ENCODE assay signal across 8 cellular contexts in genomic region chr10:30493609-30494530, GRCh38. TPM values are rescaled to one million over a fixed set of nuclear protein-coding genes. Genes with fewer than 3 reads are reported as not detected.
DNase-seq lines count a peak whose midpoint lies in the region; ATAC-seq and TF ChIP-seq lines count a peak whose summit lies in the region.

No MANE protein-coding gene starts in this region.

- H3K4me1 Mint-ChIP-seq in stimulated activated memory B cell treated with anti-CD40 and anti-IgM and Interleukin-4, amounts not matched to agents 10 μg/mL and 1 μg/mL and 100 μg/mL, for 72 hours = peaks cover 88% of the 10 kb centered on the region

- no peak overlapping the region for H3K9ac ChIP-seq in HCT116 (ENCODE audit: low read length)

- POLR2A ChIA-PET in HCT116 (lab: Charles Lee) = no interaction called here

- H3K36me3 ChIP-seq in HCT116 (ENCODE audit: control insufficient read depth in 1 of 2, insufficient read depth in 2 of 2, low read length in 2 of 2) = no peaks in the 10 kb centered on the region

- no peak overlapping the region for H3K27ac ChIP-seq in HCT116 (ENCODE audit: low read depth, low read length)

- RAD21 ChIA-PET in HCT116 (lab: Charles Lee; ENCODE audit: low non-redundant PET in 1 of 2, low total read pairs in 2 of 2, uncharacterized antibody in 2 of 2, unreplicated experiment in 2 of 2) = interaction anchor here in 1 of 2 experiments (0.6 kb wide), 1 partner anchor 80 kb away, joined by 3 read pairs; no protein-coding TSS in a partner anchor

- H3K4me2 ChIP-seq in HCT116 (ENCODE audit: low read length) = peak overlapping the region; percentile 28

- no peaks in the 10 kb centered on the region for H3K9me3 Mint-ChIP-seq in stimulated activated memory B cell treated with anti-CD40 and anti-IgM and Interleukin-4, amounts not matched to agents 10 μg/mL and 1 μg/mL and 100 μg/mL, for 72 hours

- H3K9me3 ChIP-seq in HCT116 (ENCODE audit: control insufficient read depth in 1 of 2, insufficient read depth in 1 of 2, low read depth in 1 of 2, low read length in 2 of 2) = no peaks in the 10 kb centered on the region

- H2AFZ ChIP-seq in HCT116 (ENCODE audit: low read depth, low read length, poor library complexity, severe bottlenecking) = no peak overlapping the region

- intact Hi-C loops in HCT116 (cut with micrococcal nuclease) = no loop called here

- peak; percentile 67 for ATAC-seq in HCT116
- peak; percentile 64 for ATAC-seq in stimulated activated memory B cell treated with anti-CD40 and anti-IgM and Interleukin-4, amounts not matched to agents 10 μg/mL and 1 μg/mL and 100 μg/mL, for 72 hours
- ATAC-seq in HG03521 (IDR thresholded peaks at IDR 0.05; ENCODE audit: unreplicated experiment) = no peak

- no peaks in the 10 kb centered on the region for H3K36me3 Mint-ChIP-seq in stimulated activated memory B cell treated with anti-CD40 and anti-IgM and Interleukin-4, amounts not matched to agents 10 μg/mL and 1 μg/mL and 100 μg/mL, for 72 hours

- H3K4me1 ChIP-seq in HCT116 (ENCODE audit: control insufficient read depth in 1 of 2, insufficient read depth in 2 of 2, low read length in 2 of 2) = peaks cover 0 to 16% of the 10 kb centered on the region in 2 experiments; a peak in 2 of 4 replicates

- H3K9me2 ChIP-seq in HCT116 (ENCODE audit: insufficient read depth) = no peaks in the 10 kb centered on the region

- H3K4me3 Mint-ChIP-seq in stimulated activated memory B cell treated with anti-CD40 and anti-IgM and Interleukin-4, amounts not matched to agents 10 μg/mL and 1 μg/mL and 100 μg/mL, for 72 hours = peak overlapping the region; percentile 65

- BruUV-seq in HCT116 (replicated peaks; lab: Mats Ljungman, UMichigan) = no TSS peak

- no peak for TF ChIP-seq RAD21 in HCT116 (IDR thresholded peaks at IDR 0.05; ENCODE audit: low read depth)

- no peaks in the 10 kb centered on the region for H3K27me3 ChIP-seq in HCT116 (ENCODE audit: insufficient read depth, low read length)

- CTCF ChIA-PET in HCT116 (lab: Charles Lee) = interaction anchor here (1.2 to 1.5 kb wide), 2 partner anchors 10 to 16 kb away, joined by 3 to 4 read pairs; no protein-coding TSS in a partner anchor

- no peak for TF ChIP-seq POLR2A in HCT116 (IDR thresholded peaks at IDR 0.05; ENCODE audit: borderline replicate concordance, extremely low read depth, insufficient read depth, insufficient read length)

- H3K4me3 ChIP-seq in HCT116 (replicated peaks in 1 of 2; ENCODE audit: low read depth in 1 of 2, low read length in 2 of 2) = no peak overlapping the region
- H3K4me3 ChIP-seq in foreskin fibroblast (ENCODE audit: low read depth in 1 of 2, low read length in 2 of 2) = no peak overlapping the region

- DNase-seq in HCT116 (ENCODE audit: low read depth, low spot score) = no peak
- DNase-seq in OCI-M2 (lab: John Stamatoyannopoulos, UW; ENCODE audit: unreplicated experiment) = peak; percentile 24
- DNase-seq in foreskin fibroblast = peak; percentile 40 to 66
- DNase-seq in cortex of kidney (lab: John Stamatoyannopoulos, UW) = no peak
- DNase-seq in NCI-H1930 (lab: John Stamatoyannopoulos, UW) = no peak

- TF ChIP-seq CTCF in GM12873 (IDR thresholded peaks at IDR 0.05; ENCODE audit: insufficient read depth, low read depth, low read length, missing control alignments) (peak; percentile 56), HCT116 (IDR thresholded peaks at IDR 0.05 in 2 of 3, conservative IDR thresholded peaks at IDR 0.05 in 1 of 3; ENCODE audit: borderline replicate concordance in 1 of 3, insufficient read depth in 1 of 3, low read depth in 2 of 3, low read length in 2 of 3) (peak in 2 of 3 experiments; percentile 24 to 46; a peak in 2 of 6 replicates), foreskin fibroblast (IDR thresholded peaks at IDR 0.05; ENCODE audit: low read depth, low read length) (no peak)

- no peaks in the 10 kb centered on the region for H3K79me2 ChIP-seq in HCT116 (ENCODE audit: insufficient read depth, low read length)

- peak overlapping the region; percentile 81 for H3K27ac Mint-ChIP-seq in stimulated activated memory B cell treated with anti-CD40 and anti-IgM and Interleukin-4, amounts not matched to agents 10 μg/mL and 1 μg/mL and 100 μg/mL, for 72 hours

- no peaks in the 10 kb centered on the region for H4K20me1 ChIP-seq in HCT116 (ENCODE audit: insufficient read depth)

- H3K27me3 Mint-ChIP-seq in stimulated activated memory B cell treated with anti-CD40 and anti-IgM and Interleukin-4, amounts not matched to agents 10 μg/mL and 1 μg/mL and 100 μg/mL, for 72 hours = no peaks in the 10 kb centered on the region

TF ChIP-seq in HCT116, 20 proteins besides CTCF, POLR2A, EP300 and RAD21:
- TF ChIP-seq SRF (IDR thresholded peaks at IDR 0.05; ENCODE audit: low read depth) (no peak), JUND (IDR thresholded peaks at IDR 0.05) (peak; percentile 17; the same call in 1 of the 2 replicates)
TF ChIP-seq in HCT116: peak in this region for 1.

RNA-seq across cellular contexts. Expression of gene MAP3K8, which starts 59.9 kb away (rescaled TPM):
- 4.5 TPM for total RNA-seq in HCT116 (2021; ENCODE audit: unreplicated experiment)
- polyA plus RNA-seq in HCT116 (2012) = 3.5 and 6.0 TPM in 2 replicates

Comparison
In these comparisons a context has a peak if more than half of its experiments do, and no peak if none do; other contexts are left out.
1. DNase-seq: peak in OCI-M2 (single experiment) and foreskin fibroblast (2 of 2); none in HCT116 (single experiment), cortex of kidney (single experiment) and NCI-H1930 (0 of 2).